Comparison of ENCODE assay signal across 8 cellular contexts in genomic region chr13:20191902-20192469, GRCh38. TPM values are rescaled to one million over a fixed set of nuclear protein-coding genes. Genes with fewer than 3 reads are reported as not detected.
DNase-seq lines count a peak whose midpoint lies in the region; ATAC-seq, FAIRE-seq and TF ChIP-seq lines count a peak whose summit lies in the region.

No MANE protein-coding gene starts in this region.

- no peak for FAIRE-seq in GM12878 (lab: Jason Lieb, UNC)

- TF ChIP-seq POLR2A in GM12878 (IDR thresholded peaks at IDR 0.05; ENCODE audit: low read depth, low read length): no peak

- H3K27ac ChIP-seq in MM.1S (ENCODE audit: low read length) (peak overlapping the region; percentile 66; the same call in 1 of the 2 replicates), GM12878 (ENCODE audit: control insufficient read depth, insufficient read depth) (no peak overlapping the region)

- no peaks in the 10 kb centered on the region for H3K9me3 Mint-ChIP-seq in stimulated activated naive CD8-positive, alpha-beta T cell treated with anti-CD3 and anti-CD28 coated beads, Interleukin-15, amount 100 ng/mL, for 72 hours

- H2AFZ ChIP-seq in MM.1S (ENCODE audit: low read length) (peak overlapping the region; percentile 35; the same call in 1 of the 2 replicates), GM12878 (ENCODE audit: control insufficient read depth, low read depth, low read length) (peak overlapping the region; percentile 59)

- H3K4me3 ChIP-seq in MM.1S (ENCODE audit: low read length) (peak overlapping the region; percentile 64), GM12878 (peak overlapping the region; percentile 37; the same call in 1 of the 2 replicates)

- H3K9me2 ChIP-seq in MM.1S (replicated peaks; ENCODE audit: insufficient read depth, low read length): no peaks in the 10 kb centered on the region

- POLR2A ChIA-PET in GM12878 (lab: Charles Lee): no interaction called here

- H3K4me2 ChIP-seq in MM.1S (ENCODE audit: low read depth, low read length) (peak overlapping the region; percentile 72), GM12878 (ENCODE audit: control insufficient read depth, insufficient read depth) (peak overlapping the region; percentile 91)

- H3K4me3 Mint-ChIP-seq in stimulated activated naive CD8-positive, alpha-beta T cell treated with anti-CD3 and anti-CD28 coated beads, Interleukin-15, amount 100 ng/mL, for 72 hours: peak overlapping the region; percentile 61 to 76

- intact Hi-C loops in GM12878 (cut with micrococcal nuclease; ENCODE audit: unreplicated experiment) (loop anchor here (5.0 kb wide), 1 partner anchor 220 kb away; no protein-coding TSS in a partner anchor), left colon (cut with DNase I, micrococcal nuclease) (no loop called here)

- peaks cover 44% of the 10 kb centered on the region for H3K4me1 Mint-ChIP-seq in stimulated activated naive CD8-positive, alpha-beta T cell treated with anti-CD3 and anti-CD28 coated beads, Interleukin-15, amount 100 ng/mL, for 72 hours

- RAD21 ChIA-PET in GM12878 (lab: Charles Lee; ENCODE audit: unreplicated experiment): interaction anchor here (1.1 to 1.5 kb wide), 2 partner anchors 9 to 733 kb away, joined by 3 read pairs; no protein-coding TSS in a partner anchor

- SMC1A ChIA-PET in GM12878 (lab: Charles Lee; ENCODE audit: uncharacterized antibody, unreplicated experiment): no interaction called here

- 0 out of 2 replicates have a peak, but pooled peaks cover 5% of the 10 kb centered on the region for H3K4me1 ChIP-seq in MM.1S (ENCODE audit: low read length)
- H3K4me1 ChIP-seq in GM12878 (ENCODE audit: control insufficient read depth, insufficient read depth, low read length): peaks cover 12% of the 10 kb centered on the region

- WGBS in GM12878 (ENCODE audit: insufficient coverage, insufficient replicate concordance, low lambda C conversion rate, missing lambda C conversion rate): 6% methylated on average over 33 of the region's 36 CpGs

- no peaks in the 10 kb centered on the region; the same call in 1 of the 2 replicates for H3K27me3 ChIP-seq in MM.1S (replicated peaks; ENCODE audit: insufficient read depth, low read length)
- H3K27me3 ChIP-seq in GM12878 (replicated peaks in 1 of 2; ENCODE audit: control insufficient read depth in 2 of 2, insufficient read depth in 2 of 2, low read length in 1 of 2): peaks cover 7 to 25% of the 10 kb centered on the region in 2 experiments; a peak in 3 of 4 replicates

- H3K9ac ChIP-seq in MM.1S (ENCODE audit: low read length) (peak overlapping the region; percentile 72), GM12878 (ENCODE audit: control insufficient read depth, insufficient read depth, low read length) (no peak overlapping the region)

- no peak overlapping the region for H3K27ac Mint-ChIP-seq in stimulated activated naive CD8-positive, alpha-beta T cell treated with anti-CD3 and anti-CD28 coated beads, Interleukin-15, amount 100 ng/mL, for 72 hours

- peak; percentile 25 for DNase-seq in COR-L47 (lab: John Stamatoyannopoulos, UW)
- DNase-seq in MM.1S: peak; percentile 66
- no peak for DNase-seq in GM12878 (ENCODE audit: low read depth, low spot score)
- peak; percentile 59 to 69 for DNase-seq in left colon
- peak; percentile 14 to 15 for DNase-seq in stimulated activated naive CD8-positive, alpha-beta T cell treated with anti-CD3 and anti-CD28 coated beads, Interleukin-15, amount 100 ng/mL, for 72 hours
- no peak for DNase-seq in NCI-H774 (lab: John Stamatoyannopoulos, UW)

- ATAC-seq in GM12878 (peak; percentile 25; the same call in 2 of the 3 replicates), left colon (peak; percentile 70), GM18519 (IDR thresholded peaks at IDR 0.05; ENCODE audit: low FRiP score, unreplicated experiment) (no peak), HG02759 (IDR thresholded peaks at IDR 0.05; ENCODE audit: unreplicated experiment) (no peak)
- peak; percentile 5 for ATAC-seq in stimulated activated naive CD8-positive, alpha-beta T cell treated with anti-CD3 and anti-CD28 coated beads, Interleukin-15, amount 100 ng/mL, for 72 hours

- no peaks in the 10 kb centered on the region for H3K36me3 ChIP-seq in MM.1S (replicated peaks; ENCODE audit: insufficient read depth, low read length)
- H3K36me3 ChIP-seq in GM12878 (ENCODE audit: control insufficient read depth in 2 of 2, insufficient read depth in 2 of 2, low read length in 1 of 2): no peaks in the 10 kb centered on the region

- H3K79me2 ChIP-seq in MM.1S (ENCODE audit: low read length): peaks cover 24% of the 10 kb centered on the region
- no peaks in the 10 kb centered on the region for H3K79me2 ChIP-seq in GM12878 (ENCODE audit: control insufficient read depth, insufficient read depth, low read length)

- no peaks in the 10 kb centered on the region for H4K20me1 ChIP-seq in MM.1S (ENCODE audit: insufficient read depth, low read length)
- H4K20me1 ChIP-seq in GM12878 (ENCODE audit: control insufficient read depth, insufficient read depth): no peaks in the 10 kb centered on the region

- no peaks in the 10 kb centered on the region for H3F3A ChIP-seq in MM.1S (ENCODE audit: insufficient read depth, low read length)

- CTCF ChIA-PET in GM12878 (lab: Yijun Ruan, JAX): interaction anchor here (0.6 to 1.4 kb wide), 2 partner anchors 9 to 12 kb away, joined by 3 to 4 read pairs; no protein-coding TSS in a partner anchor

- in situ Hi-C loops in GM12878 (cut with MboI): loop anchor here (25.0 kb wide), 1 partner anchor 645 kb away; no protein-coding TSS in a partner anchor

- peaks cover 71% of the 10 kb centered on the region for H3K27me3 Mint-ChIP-seq in stimulated activated naive CD8-positive, alpha-beta T cell treated with anti-CD3 and anti-CD28 coated beads, Interleukin-15, amount 100 ng/mL, for 72 hours

- TF ChIP-seq EP300 in GM12878 (IDR thresholded peaks at IDR 0.05; ENCODE audit: borderline replicate concordance in 1 of 2, control insufficient read depth in 1 of 2, low read depth in 2 of 2, low read length in 2 of 2): no peak

- TF ChIP-seq CTCF in MM.1S (IDR thresholded peaks at IDR 0.05; ENCODE audit: low read length): no peak
- 0 out of 6 replicates have a peak, but pooled peaks of 1 of the 3 experiments have one; percentile 2 for TF ChIP-seq CTCF in GM12878 (IDR thresholded peaks at IDR 0.05 in 2 of 3, conservative IDR thresholded peaks at IDR 0.05 in 1 of 3; ENCODE audit: control insufficient read depth in 2 of 3, extremely low read depth in 1 of 3, insufficient read depth in 1 of 3, low read depth in 3 of 3, low read length in 3 of 3)

- no TSS peak for BruUV-seq in GM12878 (replicated peaks; lab: Mats Ljungman, UMichigan)

- peak; percentile 31; the same call in 1 of the 2 replicates for TF ChIP-seq RAD21 in GM12878 (IDR thresholded peaks at IDR 0.05; ENCODE audit: insufficient read depth, low read depth, low read length)

- no peaks in the 10 kb centered on the region for H3K9me3 ChIP-seq in MM.1S (replicated peaks; ENCODE audit: insufficient read depth, low read length)
- no peaks in the 10 kb centered on the region for H3K9me3 ChIP-seq in GM12878 (replicated peaks; ENCODE audit: control insufficient read depth, insufficient read depth, low read length)

RNA-seq across cellular contexts. Expression of gene GJB2, which starts 0.8 kb away (rescaled TPM):
- not detected in 2 replicates for total RNA-seq in GM12878 (2013; cell fraction: nucleolus; rRNA removed)
- 0.16 and 0.28 TPM in 2 replicates for total RNA-seq in GM12878 (2014; rRNA removed)
- 0.28 and 0.31 TPM in 2 replicates for total RNA-seq in GM12878 (2014; rRNA removed; fragmentation: Illumina TruSeq; extraction: Trizol)
- 0.24 and 0.44 TPM in 2 replicates for total RNA-seq in GM12878 (2021)
- 0.38 TPM for polyA plus RNA-seq in GM12878 (2011; ENCODE audit: low read depth)
- 0.56 and 1.1 TPM in 2 replicates for polyA plus RNA-seq in GM12878 (2011; rRNA removed)
- polyA plus RNA-seq in GM12878 (2011; cell fraction: cytosol; rRNA removed): 0.62 and 0.76 TPM in 2 replicates
- 0.37 and 0.42 TPM in 2 replicates for polyA plus RNA-seq in GM12878 (2011; cell fraction: nucleus; rRNA removed)
- 0.50 and 0.53 TPM in 2 replicates for polyA plus RNA-seq in GM12878 (2012)
- 0.24 and 0.28 TPM in 2 replicates for polyA plus RNA-seq in GM12878 (2014; fragmentation: Illumina TruSeq; extraction: Trizol)
- under 1 TPM in 1 of 2 experiments, not detected in 1; 0.07 TPM for polyA plus RNA-seq in GM12878 (2014; fragmentation: Nextera tagmentation; extraction: Ambion mirVana)
- 0.06 and 0.27 TPM in 2 replicates for polyA plus RNA-seq in GM12878 (2014; rRNA removed)
- under 1 TPM; 0.57 to 0.59 TPM for polyA plus RNA-seq in GM12878 (2016; fragmentation: Nextera tagmentation; extraction: Ambion mirVana)
- 0.67 and 0.80 TPM in 2 replicates for polyA minus RNA-seq in GM12878 (2011; rRNA and poly(A)+ RNA removed)
- 0.53 TPM in 1 of 2 replicates, not detected in the other for polyA minus RNA-seq in GM12878 (2011; cell fraction: cytosol; rRNA and poly(A)+ RNA removed)
- polyA minus RNA-seq in GM12878 (2011; cell fraction: nucleus; rRNA and poly(A)+ RNA removed): 0.29 and 0.36 TPM in 2 replicates
- 10 to 100 TPM; 39.0 to 45.0 TPM for total RNA-seq in left colon

RNA-seq across cellular contexts. Expression of gene GJA3, which starts 31.1 kb away (rescaled TPM):
- total RNA-seq in GM12878 (2013; cell fraction: nucleolus; rRNA removed): not detected in 2 replicates
- 0.11 TPM in 1 of 2 replicates, not detected in the other for total RNA-seq in GM12878 (2014; rRNA removed)
- total RNA-seq in GM12878 (2014; rRNA removed; fragmentation: Illumina TruSeq; extraction: Trizol): 0.05 TPM in 1 of 2 replicates, not detected in the other
- not detected in 2 replicates for total RNA-seq in GM12878 (2021)
- polyA plus RNA-seq in GM12878 (2011; ENCODE audit: low read depth): not detected
- polyA plus RNA-seq in GM12878 (2011; rRNA removed): 0.08 and 0.17 TPM in 2 replicates
- 0.07 and 0.12 TPM in 2 replicates for polyA plus RNA-seq in GM12878 (2011; cell fraction: cytosol; rRNA removed)
- polyA plus RNA-seq in GM12878 (2011; cell fraction: nucleus; rRNA removed): 0.07 and 0.10 TPM in 2 replicates
- polyA plus RNA-seq in GM12878 (2012): 0.08 and 0.13 TPM in 2 replicates
- 0.04 TPM in 1 of 2 replicates, not detected in the other for polyA plus RNA-seq in GM12878 (2014; fragmentation: Illumina TruSeq; extraction: Trizol)
- polyA plus RNA-seq in GM12878 (2014; fragmentation: Nextera tagmentation; extraction: Ambion mirVana): not detected
- polyA plus RNA-seq in GM12878 (2014; rRNA removed): 0.03 TPM in 2 replicates
- under 1 TPM in 1 of 2 experiments, not detected in 1; 0.03 TPM for polyA plus RNA-seq in GM12878 (2016; fragmentation: Nextera tagmentation; extraction: Ambion mirVana)
- 0.07 and 0.26 TPM in 2 replicates for polyA minus RNA-seq in GM12878 (2011; rRNA and poly(A)+ RNA removed)
- not detected in 2 replicates for polyA minus RNA-seq in GM12878 (2011; cell fraction: cytosol; rRNA and poly(A)+ RNA removed)
- polyA minus RNA-seq in GM12878 (2011; cell fraction: nucleus; rRNA and poly(A)+ RNA removed): under 0.01 TPM in 1 of 2 replicates, not detected in the other
- total RNA-seq in left colon: not detected

RNA-seq across cellular contexts. Expression of gene GJB6, which starts 40.1 kb away (rescaled TPM):
- not detected in 2 replicates for total RNA-seq in GM12878 (2013; cell fraction: nucleolus; rRNA removed)
- total RNA-seq in GM12878 (2014; rRNA removed) (not detected in 2 replicates), GM12878 (2014; rRNA removed; fragmentation: Illumina TruSeq; extraction: Trizol) (not detected in 2 replicates), GM12878 (2021) (not detected in 2 replicates), left colon (not detected)
- polyA plus RNA-seq in GM12878 (2011; ENCODE audit: low read depth): not detected
- polyA plus RNA-seq in GM12878 (2011; rRNA removed) (0.03 TPM in 1 of 2 replicates, not detected in the other), GM12878 (2014; fragmentation: Illumina TruSeq; extraction: Trizol) (not detected in 2 replicates), GM12878 (2014; fragmentation: Nextera tagmentation; extraction: Ambion mirVana) (not detected), GM12878 (2014; rRNA removed) (not detected in 2 replicates), GM12878 (2016; fragmentation: Nextera tagmentation; extraction: Ambion mirVana) (not detected)
- not detected in 2 replicates for polyA plus RNA-seq in GM12878 (2011; cell fraction: cytosol; rRNA removed)
- polyA plus RNA-seq in GM12878 (2011; cell fraction: nucleus; rRNA removed): not detected in 2 replicates
- polyA plus RNA-seq in GM12878 (2012): not detected in 2 replicates
- polyA minus RNA-seq in GM12878 (2011; rRNA and poly(A)+ RNA removed): not detected in 2 replicates
- polyA minus RNA-seq in GM12878 (2011; cell fraction: cytosol; rRNA and poly(A)+ RNA removed): not detected in 2 replicates
- polyA minus RNA-seq in GM12878 (2011; cell fraction: nucleus; rRNA and poly(A)+ RNA removed): not detected in 2 replicates

Comparison
In these comparisons a context has a peak if more than half of its experiments do, and no peak if none do; other contexts are left out.
1. DNase-seq: peak in COR-L47 (single experiment), MM.1S (single experiment), left colon (2 of 2) and stimulated activated naive CD8-positive, alpha-beta T cell treated with anti-CD3 and anti-CD28 coated beads, Interleukin-15, amount 100 ng/mL, for 72 hours (2 of 2); none in GM12878 (single experiment) and NCI-H774 (single experiment).
2. ATAC-seq: peak in GM12878 (single experiment), left colon (single experiment) and stimulated activated naive CD8-positive, alpha-beta T cell treated with anti-CD3 and anti-CD28 coated beads, Interleukin-15, amount 100 ng/mL, for 72 hours (single experiment); none in GM18519 (single experiment) and HG02759 (single experiment).
3. RNA of gene GJB2, which starts 0.8 kb away (total RNA-seq): 39.0 to 45.0 TPM in left colon; 0.16 to 0.44 TPM in GM12878; every median in the first group is over 10 times any median in the second.